Comparison of ENCODE assay signal across 1 cellular context in the genomic region with DNA sequence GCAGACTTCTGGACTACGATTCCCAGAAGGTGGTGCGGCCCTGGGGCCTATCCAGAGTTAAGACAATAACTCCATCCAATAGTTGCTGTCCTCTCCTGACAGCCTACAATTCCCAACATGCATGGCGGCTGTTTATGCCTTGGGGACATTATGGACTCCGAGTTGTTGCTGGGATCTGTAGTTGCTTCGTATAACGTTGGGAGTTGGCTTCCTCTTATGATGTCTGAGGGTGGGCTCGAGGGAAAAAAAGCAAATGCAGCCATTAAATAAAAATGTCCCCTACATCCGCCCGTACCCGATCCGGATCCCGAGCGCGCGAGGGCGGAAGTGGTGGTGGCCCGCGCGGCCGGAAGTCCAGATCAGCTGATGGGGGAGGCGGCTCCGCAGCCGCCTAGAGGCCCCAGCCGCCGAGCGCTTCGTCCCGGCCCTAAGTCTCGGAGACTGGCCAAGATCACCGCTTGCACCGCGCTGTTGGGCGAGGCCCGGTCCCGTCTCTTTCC.
TF ChIP-seq lines count a peak whose summit lies in the region.

A gene with protein sequence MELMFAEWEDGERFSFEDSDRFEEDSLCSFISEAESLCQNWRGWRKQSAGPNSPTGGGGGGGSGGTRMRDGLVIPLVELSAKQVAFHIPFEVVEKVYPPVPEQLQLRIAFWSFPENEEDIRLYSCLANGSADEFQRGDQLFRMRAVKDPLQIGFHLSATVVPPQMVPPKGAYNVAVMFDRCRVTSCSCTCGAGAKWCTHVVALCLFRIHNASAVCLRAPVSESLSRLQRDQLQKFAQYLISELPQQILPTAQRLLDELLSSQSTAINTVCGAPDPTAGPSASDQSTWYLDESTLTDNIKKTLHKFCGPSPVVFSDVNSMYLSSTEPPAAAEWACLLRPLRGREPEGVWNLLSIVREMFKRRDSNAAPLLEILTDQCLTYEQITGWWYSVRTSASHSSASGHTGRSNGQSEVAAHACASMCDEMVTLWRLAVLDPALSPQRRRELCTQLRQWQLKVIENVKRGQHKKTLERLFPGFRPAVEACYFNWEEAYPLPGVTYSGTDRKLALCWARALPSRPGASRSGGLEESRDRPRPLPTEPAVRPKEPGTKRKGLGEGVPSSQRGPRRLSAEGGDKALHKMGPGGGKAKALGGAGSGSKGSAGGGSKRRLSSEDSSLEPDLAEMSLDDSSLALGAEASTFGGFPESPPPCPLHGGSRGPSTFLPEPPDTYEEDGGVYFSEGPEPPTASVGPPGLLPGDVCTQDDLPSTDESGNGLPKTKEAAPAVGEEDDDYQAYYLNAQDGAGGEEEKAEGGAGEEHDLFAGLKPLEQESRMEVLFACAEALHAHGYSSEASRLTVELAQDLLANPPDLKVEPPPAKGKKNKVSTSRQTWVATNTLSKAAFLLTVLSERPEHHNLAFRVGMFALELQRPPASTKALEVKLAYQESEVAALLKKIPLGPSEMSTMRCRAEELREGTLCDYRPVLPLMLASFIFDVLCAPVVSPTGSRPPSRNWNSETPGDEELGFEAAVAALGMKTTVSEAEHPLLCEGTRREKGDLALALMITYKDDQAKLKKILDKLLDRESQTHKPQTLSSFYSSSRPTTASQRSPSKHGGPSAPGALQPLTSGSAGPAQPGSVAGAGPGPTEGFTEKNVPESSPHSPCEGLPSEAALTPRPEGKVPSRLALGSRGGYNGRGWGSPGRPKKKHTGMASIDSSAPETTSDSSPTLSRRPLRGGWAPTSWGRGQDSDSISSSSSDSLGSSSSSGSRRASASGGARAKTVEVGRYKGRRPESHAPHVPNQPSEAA (N-terminal part only) (plus strand): TSS at position 386 of the 500 bp plus-strand sequence. CDS start 273 bp downstream, outside the sequence.

TF ChIP-seq in K562, 482 proteins besides CTCF, POLR2A, EP300 and RAD21 (continued from another document and continues in another):
- TF ChIP-seq NR2C2 (CRISPR knock-in tag; IDR thresholded peaks at IDR 0.05) (no peak), NR2C2 (tag; IDR thresholded peaks at IDR 0.05) (peak; percentile 90), FOXJ2 (tag; IDR thresholded peaks at IDR 0.05) (peak; percentile 95), SAP30 (IDR thresholded peaks at IDR 0.05; ENCODE audit: borderline replicate concordance, insufficient read depth, low read depth, low read length, poor library complexity, severe bottlenecking) (peak; percentile 97), FOXM1 (IDR thresholded peaks at IDR 0.05; ENCODE audit: low read depth) (no peak), FOXM1 (CRISPR knock-in tag; IDR thresholded peaks at IDR 0.05; ENCODE audit: low read depth) (0 out of 2 replicates have a peak, but pooled peaks have one; percentile 9), ZBTB7A (IDR thresholded peaks at IDR 0.05; ENCODE audit: borderline replicate concordance, control insufficient read depth, low read depth, low read length) (peak; percentile 40; the same call in 1 of the 2 replicates), SMAD1 (IDR thresholded peaks at IDR 0.05; ENCODE audit: low read depth, low read length, partially characterized antibody) (peak; percentile 53), CBFA2T3 (IDR thresholded peaks at IDR 0.05) (no peak), POLR2H (tag; IDR thresholded peaks at IDR 0.05; ENCODE audit: low read depth) (peak; percentile 79), EP400 (IDR thresholded peaks at IDR 0.05) (peak; percentile 97), OTX1 (CRISPR knock-in tag; IDR thresholded peaks at IDR 0.05) (peak; percentile 63; the same call in 1 of the 2 replicates), FOXK1 (CRISPR knock-in tag; IDR thresholded peaks at IDR 0.05; ENCODE audit: borderline replicate concordance) (peak; percentile 71; the same call in 1 of the 2 replicates), FOXA3 (CRISPR knock-in tag; conservative IDR thresholded peaks at IDR 0.05 in 1 of 2, IDR thresholded peaks at IDR 0.05 in 1 of 2) (peak; percentile 56 to 86), NFATC3 (IDR thresholded peaks at IDR 0.05) (no peak), ZBTB17 (CRISPR knock-in tag; IDR thresholded peaks at IDR 0.05) (peak; percentile 67; the same call in 1 of the 2 replicates), FOXK2 (conservative IDR thresholded peaks at IDR 0.05 in 1 of 2, IDR thresholded peaks at IDR 0.05 in 1 of 2; ENCODE audit: low read depth in 2 of 2) (peak; percentile 99 to 100), HNRNPK (IDR thresholded peaks at IDR 0.05; ENCODE audit: low read depth, low read length, poor library complexity, severe bottlenecking) (peak; percentile 97), L3MBTL2 (IDR thresholded peaks at IDR 0.05) (peak; percentile 88), DACH1 (IDR thresholded peaks at IDR 0.05; ENCODE audit: partially characterized antibody) (peak; percentile 100), NBN (IDR thresholded peaks at IDR 0.05; ENCODE audit: low read depth) (peak; percentile 82; the same call in 1 of the 2 replicates), JUN (IDR thresholded peaks at IDR 0.05; ENCODE audit: borderline replicate concordance, low read depth, low read length) (0 out of 2 replicates have a peak, but pooled peaks have one; percentile 35), JUN (CRISPR knock-in tag; IDR thresholded peaks at IDR 0.05; ENCODE audit: borderline replicate concordance) (no peak), RBFOX2 (IDR thresholded peaks at IDR 0.05; ENCODE audit: low read depth, low read length) (peak; percentile 80), SIX5 (IDR thresholded peaks at IDR 0.05; ENCODE audit: borderline replicate concordance in 1 of 2, insufficient read depth in 1 of 2, low read depth in 1 of 2, low read length in 2 of 2) (peak; percentile 89), NR1H2 (CRISPR knock-in tag; IDR thresholded peaks at IDR 0.05) (no peak), ETV1 (tag; conservative IDR thresholded peaks at IDR 0.05; ENCODE audit: low read depth) (peak; percentile 94), ZNF197 (CRISPR knock-in tag; IDR thresholded peaks at IDR 0.05; ENCODE audit: low read depth) (peak; percentile 85; the same call in 1 of the 2 replicates), TGIF2 (CRISPR knock-in tag; IDR thresholded peaks at IDR 0.05) (peak; percentile 33; the same call in 1 of the 2 replicates), ZC3H11A (IDR thresholded peaks at IDR 0.05; ENCODE audit: low read depth, low read length) (0 out of 2 replicates have a peak, but pooled peaks have one; percentile 18), ZNF124 (CRISPR knock-in tag; IDR thresholded peaks at IDR 0.05) (no peak), SOX6 (IDR thresholded peaks at IDR 0.05) (no peak), PML (IDR thresholded peaks at IDR 0.05; ENCODE audit: low read length) (peak; percentile 46; the same call in 1 of the 2 replicates), SIN3B (IDR thresholded peaks at IDR 0.05; ENCODE audit: low read depth) (peak; percentile 89), TBP (optimal IDR thresholded peaks at IDR 0.05; ENCODE audit: low read depth, low read length) (peak; percentile 64)
- TF ChIP-seq, protein P1, sequence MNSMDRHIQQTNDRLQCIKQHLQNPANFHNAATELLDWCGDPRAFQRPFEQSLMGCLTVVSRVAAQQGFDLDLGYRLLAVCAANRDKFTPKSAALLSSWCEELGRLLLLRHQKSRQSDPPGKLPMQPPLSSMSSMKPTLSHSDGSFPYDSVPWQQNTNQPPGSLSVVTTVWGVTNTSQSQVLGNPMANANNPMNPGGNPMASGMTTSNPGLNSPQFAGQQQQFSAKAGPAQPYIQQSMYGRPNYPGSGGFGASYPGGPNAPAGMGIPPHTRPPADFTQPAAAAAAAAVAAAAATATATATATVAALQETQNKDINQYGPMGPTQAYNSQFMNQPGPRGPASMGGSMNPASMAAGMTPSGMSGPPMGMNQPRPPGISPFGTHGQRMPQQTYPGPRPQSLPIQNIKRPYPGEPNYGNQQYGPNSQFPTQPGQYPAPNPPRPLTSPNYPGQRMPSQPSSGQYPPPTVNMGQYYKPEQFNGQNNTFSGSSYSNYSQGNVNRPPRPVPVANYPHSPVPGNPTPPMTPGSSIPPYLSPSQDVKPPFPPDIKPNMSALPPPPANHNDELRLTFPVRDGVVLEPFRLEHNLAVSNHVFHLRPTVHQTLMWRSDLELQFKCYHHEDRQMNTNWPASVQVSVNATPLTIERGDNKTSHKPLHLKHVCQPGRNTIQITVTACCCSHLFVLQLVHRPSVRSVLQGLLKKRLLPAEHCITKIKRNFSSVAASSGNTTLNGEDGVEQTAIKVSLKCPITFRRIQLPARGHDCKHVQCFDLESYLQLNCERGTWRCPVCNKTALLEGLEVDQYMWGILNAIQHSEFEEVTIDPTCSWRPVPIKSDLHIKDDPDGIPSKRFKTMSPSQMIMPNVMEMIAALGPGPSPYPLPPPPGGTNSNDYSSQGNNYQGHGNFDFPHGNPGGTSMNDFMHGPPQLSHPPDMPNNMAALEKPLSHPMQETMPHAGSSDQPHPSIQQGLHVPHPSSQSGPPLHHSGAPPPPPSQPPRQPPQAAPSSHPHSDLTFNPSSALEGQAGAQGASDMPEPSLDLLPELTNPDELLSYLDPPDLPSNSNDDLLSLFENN (IDR thresholded peaks at IDR 0.05; ENCODE audit: low read depth in 2 of 2, low read length in 2 of 2), result 0 out of 4 replicates have a peak, but pooled peaks of 1 of the 2 experiments have one; percentile 48
- TF ChIP-seq, protein P2, sequence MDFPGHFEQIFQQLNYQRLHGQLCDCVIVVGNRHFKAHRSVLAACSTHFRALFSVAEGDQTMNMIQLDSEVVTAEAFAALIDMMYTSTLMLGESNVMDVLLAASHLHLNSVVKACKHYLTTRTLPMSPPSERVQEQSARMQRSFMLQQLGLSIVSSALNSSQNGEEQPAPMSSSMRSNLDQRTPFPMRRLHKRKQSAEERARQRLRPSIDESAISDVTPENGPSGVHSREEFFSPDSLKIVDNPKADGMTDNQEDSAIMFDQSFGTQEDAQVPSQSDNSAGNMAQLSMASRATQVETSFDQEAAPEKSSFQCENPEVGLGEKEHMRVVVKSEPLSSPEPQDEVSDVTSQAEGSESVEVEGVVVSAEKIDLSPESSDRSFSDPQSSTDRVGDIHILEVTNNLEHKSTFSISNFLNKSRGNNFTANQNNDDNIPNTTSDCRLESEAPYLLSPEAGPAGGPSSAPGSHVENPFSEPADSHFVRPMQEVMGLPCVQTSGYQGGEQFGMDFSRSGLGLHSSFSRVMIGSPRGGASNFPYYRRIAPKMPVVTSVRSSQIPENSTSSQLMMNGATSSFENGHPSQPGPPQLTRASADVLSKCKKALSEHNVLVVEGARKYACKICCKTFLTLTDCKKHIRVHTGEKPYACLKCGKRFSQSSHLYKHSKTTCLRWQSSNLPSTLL (IDR thresholded peaks at IDR 0.05), result no peak
- TF ChIP-seq, protein P3, sequence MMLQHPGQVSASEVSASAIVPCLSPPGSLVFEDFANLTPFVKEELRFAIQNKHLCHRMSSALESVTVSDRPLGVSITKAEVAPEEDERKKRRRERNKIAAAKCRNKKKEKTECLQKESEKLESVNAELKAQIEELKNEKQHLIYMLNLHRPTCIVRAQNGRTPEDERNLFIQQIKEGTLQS (IDR thresholded peaks at IDR 0.05), result no peak
- TF ChIP-seq, protein P3 (CRISPR knock-in tag; conservative IDR thresholded peaks at IDR 0.05), result no peak
- TF ChIP-seq, protein P4, sequence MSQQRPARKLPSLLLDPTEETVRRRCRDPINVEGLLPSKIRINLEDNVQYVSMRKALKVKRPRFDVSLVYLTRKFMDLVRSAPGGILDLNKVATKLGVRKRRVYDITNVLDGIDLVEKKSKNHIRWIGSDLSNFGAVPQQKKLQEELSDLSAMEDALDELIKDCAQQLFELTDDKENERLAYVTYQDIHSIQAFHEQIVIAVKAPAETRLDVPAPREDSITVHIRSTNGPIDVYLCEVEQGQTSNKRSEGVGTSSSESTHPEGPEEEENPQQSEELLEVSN (IDR thresholded peaks at IDR 0.05; ENCODE audit: borderline replicate concordance in 1 of 2, extremely low read depth in 1 of 2, insufficient read depth in 1 of 2, insufficient read length in 1 of 2, low read depth in 1 of 2, low read length in 1 of 2, poor library complexity in 1 of 2, severe bottlenecking in 1 of 2), result peak; percentile 64 to 72
- TF ChIP-seq, protein P5, sequence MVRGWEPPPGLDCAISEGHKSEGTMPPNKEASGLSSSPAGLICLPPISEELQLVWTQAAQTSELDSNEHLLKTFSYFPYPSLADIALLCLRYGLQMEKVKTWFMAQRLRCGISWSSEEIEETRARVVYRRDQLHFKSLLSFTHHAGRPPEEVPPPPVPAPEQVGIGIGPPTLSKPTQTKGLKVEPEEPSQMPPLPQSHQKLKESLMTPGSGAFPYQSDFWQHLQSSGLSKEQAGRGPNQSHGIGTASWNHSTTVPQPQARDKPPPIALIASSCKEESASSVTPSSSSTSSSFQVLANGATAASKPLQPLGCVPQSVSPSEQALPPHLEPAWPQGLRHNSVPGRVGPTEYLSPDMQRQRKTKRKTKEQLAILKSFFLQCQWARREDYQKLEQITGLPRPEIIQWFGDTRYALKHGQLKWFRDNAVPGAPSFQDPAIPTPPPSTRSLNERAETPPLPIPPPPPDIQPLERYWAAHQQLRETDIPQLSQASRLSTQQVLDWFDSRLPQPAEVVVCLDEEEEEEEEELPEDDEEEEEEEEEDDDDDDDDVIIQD (CRISPR knock-in tag; IDR thresholded peaks at IDR 0.05), result 0 out of 2 replicates have a peak, but pooled peaks have one; percentile 11
- TF ChIP-seq, protein P6, sequence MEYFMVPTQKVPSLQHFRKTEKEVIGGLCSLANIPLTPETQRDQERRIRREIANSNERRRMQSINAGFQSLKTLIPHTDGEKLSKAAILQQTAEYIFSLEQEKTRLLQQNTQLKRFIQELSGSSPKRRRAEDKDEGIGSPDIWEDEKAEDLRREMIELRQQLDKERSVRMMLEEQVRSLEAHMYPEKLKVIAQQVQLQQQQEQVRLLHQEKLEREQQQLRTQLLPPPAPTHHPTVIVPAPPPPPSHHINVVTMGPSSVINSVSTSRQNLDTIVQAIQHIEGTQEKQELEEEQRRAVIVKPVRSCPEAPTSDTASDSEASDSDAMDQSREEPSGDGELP (CRISPR knock-in tag; IDR thresholded peaks at IDR 0.05; ENCODE audit: borderline replicate concordance), result peak; percentile 100
- TF ChIP-seq, protein P7, sequence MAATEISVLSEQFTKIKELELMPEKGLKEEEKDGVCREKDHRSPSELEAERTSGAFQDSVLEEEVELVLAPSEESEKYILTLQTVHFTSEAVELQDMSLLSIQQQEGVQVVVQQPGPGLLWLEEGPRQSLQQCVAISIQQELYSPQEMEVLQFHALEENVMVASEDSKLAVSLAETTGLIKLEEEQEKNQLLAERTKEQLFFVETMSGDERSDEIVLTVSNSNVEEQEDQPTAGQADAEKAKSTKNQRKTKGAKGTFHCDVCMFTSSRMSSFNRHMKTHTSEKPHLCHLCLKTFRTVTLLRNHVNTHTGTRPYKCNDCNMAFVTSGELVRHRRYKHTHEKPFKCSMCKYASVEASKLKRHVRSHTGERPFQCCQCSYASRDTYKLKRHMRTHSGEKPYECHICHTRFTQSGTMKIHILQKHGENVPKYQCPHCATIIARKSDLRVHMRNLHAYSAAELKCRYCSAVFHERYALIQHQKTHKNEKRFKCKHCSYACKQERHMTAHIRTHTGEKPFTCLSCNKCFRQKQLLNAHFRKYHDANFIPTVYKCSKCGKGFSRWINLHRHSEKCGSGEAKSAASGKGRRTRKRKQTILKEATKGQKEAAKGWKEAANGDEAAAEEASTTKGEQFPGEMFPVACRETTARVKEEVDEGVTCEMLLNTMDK (IDR thresholded peaks at IDR 0.05; ENCODE audit: borderline replicate concordance, insufficient read depth, low read depth, low read length, poor library complexity, severe bottlenecking), result peak; percentile 69
